In the genomic region with DNA sequence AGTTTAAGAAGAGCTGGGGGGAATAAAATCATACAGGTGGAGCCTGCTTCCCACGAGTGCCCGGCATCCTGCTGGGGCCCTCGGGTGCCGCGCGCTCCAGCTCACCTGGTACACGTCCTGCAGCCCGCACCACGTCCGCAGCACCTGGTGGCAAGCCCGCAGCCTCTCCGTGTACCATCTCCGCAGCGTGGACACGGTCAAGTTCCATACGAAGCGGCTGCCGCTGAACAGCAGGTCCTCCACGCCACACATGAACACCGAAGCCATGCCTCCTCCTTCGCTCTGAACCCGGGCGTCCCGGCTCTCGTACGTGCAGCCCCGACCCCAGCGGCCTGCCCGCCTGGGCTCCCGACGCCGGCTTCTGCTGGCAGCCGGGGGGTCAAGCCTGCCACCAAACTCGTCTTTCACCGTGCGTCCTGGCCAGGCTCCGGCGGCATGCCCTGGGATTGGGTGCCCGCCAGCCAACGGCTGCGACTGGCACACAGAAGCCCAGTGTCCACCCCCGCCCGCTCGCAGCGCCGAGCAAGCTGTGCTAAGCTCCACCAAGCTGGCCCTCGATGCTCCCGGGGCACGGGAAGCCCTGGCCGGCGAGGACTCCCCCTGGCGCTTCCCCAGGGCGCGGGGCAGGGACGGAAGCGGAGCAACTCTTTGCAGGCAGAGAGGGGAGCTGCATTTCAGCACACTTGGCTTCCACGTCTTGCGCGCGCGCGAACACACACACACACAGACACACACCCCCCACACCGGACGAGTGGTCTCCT, we compare ENCODE assay signal across 8 cellular contexts. TPM values are rescaled to one million over a fixed set of nuclear protein-coding genes. Genes with fewer than 3 reads are reported as not detected.
DNase-seq lines count a peak whose midpoint lies in the region; ATAC-seq and TF ChIP-seq lines count a peak whose summit lies in the region.

A gene (minus strand): TSS at position 366 of the 761 bp plus-strand sequence. CDS start 99 bp downstream, at position 267.

- peaks cover 23% of the 10 kb centered on the region for H3K4me1 Mint-ChIP-seq in nephron

- H3K27ac Mint-ChIP-seq in activated naive CD4-positive, alpha-beta T cell treated with anti-CD3 and anti-CD28 coated beads, Interleukin-2, amount 50 U/mL, for 72 hours = no peak within 1 kb of the TSS
- peak within 1 kb of the TSS; percentile 32 to 66 (median 48) for H3K27ac Mint-ChIP-seq in nephron

- peak within 1 kb of the TSS; percentile 80 to 84 (median 84) for H3K4me3 Mint-ChIP-seq in nephron

- peaks cover 15 to 42% (median 29%) of the 10 kb centered on the region in 4 donors for H3K4me1 ChIP-seq in upper lobe of left lung

- H3K27me3 ChIP-seq in upper lobe of left lung = no peaks in the 10 kb centered on the region

- no peaks in the 10 kb centered on the region for H3K9me3 Mint-ChIP-seq in activated naive CD4-positive, alpha-beta T cell treated with anti-CD3 and anti-CD28 coated beads, Interleukin-2, amount 50 U/mL, for 72 hours
- H3K9me3 Mint-ChIP-seq in nephron = no peaks in the 10 kb centered on the region

- peak in 1 of 3 experiments; percentile 38 for TF ChIP-seq CTCF in nephron (IDR thresholded peaks at IDR 0.05; ENCODE audit: unreplicated experiment in 3 of 3)
- TF ChIP-seq CTCF in upper lobe of left lung (IDR thresholded peaks at IDR 0.05) = peak in 5 of 6 experiments; percentile 32 to 68 (median 48)

- 5 to 12% methylated on average over 8 to 18 of the region's 64 CpGs for WGBS in upper lobe of left lung, 2 donors

- peak within 1 kb of the TSS; percentile 71 to 84 (median 74) for H3K27ac ChIP-seq in upper lobe of left lung

- H3K36me3 Mint-ChIP-seq in activated naive CD4-positive, alpha-beta T cell treated with anti-CD3 and anti-CD28 coated beads, Interleukin-2, amount 50 U/mL, for 72 hours = no peaks in the 10 kb centered on the region
- H3K36me3 Mint-ChIP-seq in nephron (ENCODE audit: low read depth) = no peaks in the 10 kb centered on the region

- TF ChIP-seq POLR2A in upper lobe of left lung (IDR thresholded peaks at IDR 0.05) = peak in 2 of 4 donors; percentile 44 to 76

- H3K27me3 Mint-ChIP-seq in nephron (ENCODE audit: low read depth) = peaks cover 43% of the 10 kb centered on the region

- H3K36me3 ChIP-seq in upper lobe of left lung = no peaks in the 10 kb centered on the region

- no peak for TF ChIP-seq EP300 in upper lobe of left lung (IDR thresholded peaks at IDR 0.05)

- ATAC-seq in activated naive CD4-positive, alpha-beta T cell treated with anti-CD3 and anti-CD28 coated beads, Interleukin-2, amount 50 U/mL, for 72 hours = peak; percentile 56 to 82
- ATAC-seq in upper lobe of left lung (ENCODE audit: low FRiP score in 2 of 2) (peak; percentile 90 to 94), GM21528 (IDR thresholded peaks at IDR 0.05; ENCODE audit: low FRiP score, unreplicated experiment) (no peak), HG03439 (IDR thresholded peaks at IDR 0.05; ENCODE audit: unreplicated experiment) (no peak)

- peak within 1 kb of the TSS; percentile 27 to 71 (median 58) for H3K4me3 ChIP-seq in upper lobe of left lung

- no peaks in the 10 kb centered on the region for H3K9me3 ChIP-seq in upper lobe of left lung

- DNase-seq in GM03348 (ENCODE audit: low spot score) = peak; percentile 58
- DNase-seq in LoVo (ENCODE audit: low spot score) = peak; percentile 2
- peak in 1 of 2 donors; percentile 56 for DNase-seq in activated naive CD4-positive, alpha-beta T cell treated with anti-CD3 and anti-CD28 coated beads, Interleukin-2, amount 50 U/mL, for 72 hours (ENCODE audit: low spot score in 2 of 2)
- no peak for DNase-seq in glomerular endothelial cell (ENCODE audit: extremely low read depth, low read depth, low spot score)
- DNase-seq in upper lobe of left lung = peak; percentile 91 to 95

RNA-seq across cellular contexts. Expression of the gene that starts here (rescaled TPM):
- total RNA-seq in activated naive CD4-positive, alpha-beta T cell treated with anti-CD3 and anti-CD28 coated beads, Interleukin-2, amount 50 U/mL, for 72 hours = 10 to 100 TPM in 1 of 2 donors, 1 to 10 TPM in 1; 1.7 to 34.5 TPM
- total RNA-seq in glomerular endothelial cell (55.5 and 87.6 TPM in 2 replicates), upper lobe of left lung (100 to 1,000 TPM in 2 of 6 donors, 10 to 100 TPM in 4; 48.0 to 136 (median 62.8) TPM)

Comparison
In these comparisons a context has a peak if more than half of its experiments do, and no peak if none do; other contexts are left out.
1. ATAC-seq: peak in activated naive CD4-positive, alpha-beta T cell treated with anti-CD3 and anti-CD28 coated beads, Interleukin-2, amount 50 U/mL, for 72 hours (2 of 2) and upper lobe of left lung (2 of 2); none in GM21528 (single experiment) and HG03439 (single experiment).
2. H3K27ac Mint-ChIP-seq: peak in nephron (3 of 3); none in activated naive CD4-positive, alpha-beta T cell treated with anti-CD3 and anti-CD28 coated beads, Interleukin-2, amount 50 U/mL, for 72 hours (0 of 2).